In genomic region chr9:111298831-111299603, GRCh38 we compare ENCODE assay signal across 9 cellular contexts. TPM values are rescaled to one million over a fixed set of nuclear protein-coding genes. Genes with fewer than 3 reads are reported as not detected.
DNase-seq lines count a peak whose midpoint lies in the region; ATAC-seq, FAIRE-seq and TF ChIP-seq lines count a peak whose summit lies in the region.
"Had no signal": no experiment of that assay in that cellular context is flagged by ENCODE, and none has a peak within 500 bp of the region (broad histone marks: within the 10 kb centered on the region; RNA-seq: fewer than 3 reads in every experiment).

No MANE protein-coding gene starts in this region.

- peak; percentile 42 to 46 for TF ChIP-seq CTCF in endothelial cell of umbilical vein (IDR thresholded peaks at IDR 0.05; ENCODE audit: extremely low read depth in 1 of 2, insufficient read depth in 1 of 2, low read depth in 1 of 2, low read length in 2 of 2)

- dilution Hi-C loops in endothelial cell of umbilical vein (cut with MboI; ENCODE audit: extremely low pct_ligation_motif_present, low sequenced_read_pairs): no loop called here

- DNase-seq in SKM-1 treated with dmso at 0.1 percent for 144 hours (lab: John Stamatoyannopoulos, UW; ENCODE audit: unreplicated experiment) (peak; percentile 7), SKM-1 (lab: John Stamatoyannopoulos, UW; ENCODE audit: unreplicated experiment) (no peak), KG1 (lab: John Stamatoyannopoulos, UW) (peak; percentile 67), RKO (ENCODE audit: low spot score) (peak; percentile 71), endothelial cell of umbilical vein (ENCODE audit: low read depth, low spot score) (peak; percentile 70), midbrain (lab: John Stamatoyannopoulos, UW) (peak; percentile 87)
- no peak for DNase-seq in stimulated activated CD4-positive, alpha-beta T cell treated with anti-CD3 and anti-CD28 coated beads, Interleukin-15, amount 100 ng/mL, for 24 hours

- H4K20me1 ChIP-seq in endothelial cell of umbilical vein (replicated peaks; ENCODE audit: control insufficient read depth, extremely low read depth, insufficient read depth, low read length): no peaks in the 10 kb centered on the region

- CTCF ChIA-PET in endothelial cell of umbilical vein (lab: Charles Lee): interaction anchor here (0.6 to 4.0 kb wide), 10 partner anchors 10 to 871 kb away, joined by 3 to 108 read pairs (median 4); no protein-coding TSS in a partner anchor

- H3K9ac ChIP-seq in endothelial cell of umbilical vein (replicated peaks; ENCODE audit: extremely low read depth, insufficient read depth, low read length): no peak overlapping the region

- intact Hi-C loops in endothelial cell of umbilical vein (cut with micrococcal nuclease): loop anchor here (1.0 to 10.0 kb wide), 6 partner anchors 147 to 872 kb away; partner anchors contain the start of gene LPAR1

- H3K4me2 ChIP-seq in endothelial cell of umbilical vein (ENCODE audit: insufficient read depth, low read length): no peak overlapping the region

- no TSS peak for BruUV-seq in endothelial cell of umbilical vein (replicated peaks; lab: Mats Ljungman, UMichigan)

- H3K27ac ChIP-seq in endothelial cell of umbilical vein (ENCODE audit: insufficient read depth, low read depth, low read length): no peak overlapping the region
- H3K27ac ChIP-seq: epithelial cell of prostate had no signal

- H2AFZ ChIP-seq in endothelial cell of umbilical vein (ENCODE audit: low read depth, low read length): peak overlapping the region; percentile 61

- no peaks in the 10 kb centered on the region for H3K9me1 ChIP-seq in endothelial cell of umbilical vein (replicated peaks; ENCODE audit: control insufficient read depth, extremely low read depth, insufficient read depth, low read length)

- no peaks in the 10 kb centered on the region for H3K27me3 ChIP-seq in endothelial cell of umbilical vein (ENCODE audit: control insufficient read depth in 2 of 2, insufficient read depth in 2 of 2, low read length in 2 of 2)

- H3K4me1 ChIP-seq in endothelial cell of umbilical vein (ENCODE audit: control insufficient read depth, extremely low read depth, insufficient read depth, low read length): no peaks in the 10 kb centered on the region

- H3K4me3 ChIP-seq in endothelial cell of umbilical vein (replicated peaks in 1 of 3; ENCODE audit: insufficient read depth in 1 of 3, low read depth in 1 of 3, low read length in 3 of 3): no peak overlapping the region

- H3K79me2 ChIP-seq in endothelial cell of umbilical vein (ENCODE audit: control insufficient read depth, insufficient read depth, low read length): no peaks in the 10 kb centered on the region

- peak; percentile 44 for FAIRE-seq in endothelial cell of umbilical vein (lab: Jason Lieb, UNC)

- ATAC-seq in HG03135 (IDR thresholded peaks at IDR 0.05; ENCODE audit: unreplicated experiment): no peak

- H3K36me3 ChIP-seq in endothelial cell of umbilical vein (ENCODE audit: control insufficient read depth in 2 of 2, extremely low read depth in 1 of 2, insufficient read depth in 2 of 2, low read length in 2 of 2): no peaks in the 10 kb centered on the region

- no peaks in the 10 kb centered on the region for H3K9me3 ChIP-seq in endothelial cell of umbilical vein (replicated peaks; ENCODE audit: control insufficient read depth, insufficient read depth, low read length)

- no peak for TF ChIP-seq POLR2A in endothelial cell of umbilical vein (IDR thresholded peaks at IDR 0.05; ENCODE audit: low read depth, low read length)

- POLR2A ChIA-PET in endothelial cell of umbilical vein (lab: Charles Lee): no interaction called here

TF ChIP-seq in endothelial cell of umbilical vein, 7 proteins besides CTCF, POLR2A, EP300 and RAD21:
- TF ChIP-seq MYC (IDR thresholded peaks at IDR 0.05; ENCODE audit: low read depth, low read length) (no peak), GATA2 (IDR thresholded peaks at IDR 0.05; ENCODE audit: insufficient read depth, insufficient read length, low read depth, low read length) (no peak), POLR2AphosphoS5 (IDR thresholded peaks at IDR 0.05; ENCODE audit: insufficient read depth, low read depth, low read length) (no peak), MAX (IDR thresholded peaks at IDR 0.05; ENCODE audit: insufficient read depth, insufficient read length) (no peak), JUN (IDR thresholded peaks at IDR 0.05; ENCODE audit: borderline replicate concordance, insufficient read depth, insufficient read length, low read depth) (no peak), EZH2 (IDR thresholded peaks at IDR 0.05; ENCODE audit: borderline replicate concordance, low read depth, low read length, severe bottlenecking) (no peak), FOS (IDR thresholded peaks at IDR 0.05; ENCODE audit: borderline replicate concordance, insufficient read depth, low read length) (no peak)

RNA-seq across cellular contexts. Expression of gene OR2K2, which starts 31.0 kb away (rescaled TPM):
- not detected in 2 replicates for total RNA-seq in endothelial cell of umbilical vein
- not detected in 2 replicates for polyA plus RNA-seq in endothelial cell of umbilical vein
- not detected in 2 replicates for polyA plus RNA-seq in endothelial cell of umbilical vein (2011; cell fraction: cytosol; rRNA removed)
- polyA plus RNA-seq in endothelial cell of umbilical vein (2011; cell fraction: nucleus; rRNA removed): not detected in 2 replicates
- polyA plus RNA-seq in endothelial cell of umbilical vein (2012): not detected in 2 replicates
- not detected in 2 replicates for polyA minus RNA-seq in endothelial cell of umbilical vein
- polyA minus RNA-seq in endothelial cell of umbilical vein (2011; cell fraction: cytosol; rRNA and poly(A)+ RNA removed): not detected
- polyA minus RNA-seq in endothelial cell of umbilical vein (2011; cell fraction: nucleus; rRNA and poly(A)+ RNA removed): not detected in 2 replicates

Comparison
In these comparisons a context has a peak if more than half of its experiments do, and no peak if none do; other contexts are left out.
1. DNase-seq: peak in SKM-1 treated with dmso at 0.1 percent for 144 hours (single experiment), KG1 (single experiment), RKO (single experiment), endothelial cell of umbilical vein (single experiment) and midbrain (single experiment); none in SKM-1 (single experiment) and stimulated activated CD4-positive, alpha-beta T cell treated with anti-CD3 and anti-CD28 coated beads, Interleukin-15, amount 100 ng/mL, for 24 hours (single experiment).